ENCODE assay signal across 8 cellular contexts in the genomic region with DNA sequence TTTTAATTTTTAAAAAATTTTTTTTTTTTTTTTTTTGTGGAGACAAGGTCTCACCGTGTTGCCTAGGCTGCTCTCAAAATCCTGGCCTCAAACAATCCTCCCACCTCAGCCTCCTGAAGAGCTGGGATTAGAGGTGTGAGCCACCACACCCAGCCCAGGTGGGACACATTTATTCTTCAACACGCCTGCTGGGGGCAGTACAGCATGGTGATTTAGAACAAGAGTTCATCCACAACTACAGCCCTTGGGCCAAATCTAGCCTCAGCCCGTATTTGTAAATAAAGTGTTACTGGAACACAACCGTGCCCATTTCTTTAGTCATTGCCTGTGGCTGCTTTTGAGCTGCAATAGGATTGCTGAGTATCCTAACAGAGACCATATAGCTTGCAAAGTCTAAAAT.
DNase-seq lines count a peak whose midpoint lies in the region; ATAC-seq lines count a peak whose summit lies in the region.

No MANE protein-coding gene starts in this region.

- no peak for ATAC-seq in activated CD8-positive, alpha-beta T cell treated with anti-CD3 and anti-CD28 coated beads, Interleukin-2, amount 10 ng/mL, durations not matched to agents 7 days and 5 days
- ATAC-seq in GM18861 (IDR thresholded peaks at IDR 0.05; ENCODE audit: unreplicated experiment) = no peak
- ATAC-seq in GM21717 (IDR thresholded peaks at IDR 0.05; ENCODE audit: unreplicated experiment) = no peak
- ATAC-seq in GM18502 (IDR thresholded peaks at IDR 0.05; ENCODE audit: poor library complexity, unreplicated experiment) = no peak
- ATAC-seq in HG03280 (IDR thresholded peaks at IDR 0.05; ENCODE audit: unreplicated experiment) = no peak

- POLR2A ChIA-PET in activated CD8-positive, alpha-beta T cell treated with anti-CD3 and anti-CD28 coated beads, Interleukin-2, amount 10 ng/mL, durations not matched to agents 7 days and 5 days (lab: Charles Lee) = no interaction called here

- peaks cover 5% of the 10 kb centered on the region for H3K4me1 Mint-ChIP-seq in activated CD8-positive, alpha-beta T cell treated with anti-CD3 and anti-CD28 coated beads, Interleukin-2, amount 10 ng/mL, durations not matched to agents 7 days and 5 days (ENCODE audit: low read depth)

- H3K27ac Mint-ChIP-seq in activated CD8-positive, alpha-beta T cell treated with anti-CD3 and anti-CD28 coated beads, Interleukin-2, amount 10 ng/mL, durations not matched to agents 7 days and 5 days = no peak overlapping the region

- CTCF ChIA-PET in activated CD8-positive, alpha-beta T cell treated with anti-CD3 and anti-CD28 coated beads, Interleukin-2, amount 10 ng/mL, durations not matched to agents 7 days and 5 days (lab: Charles Lee) = interaction anchor here (1.0 kb wide), 1 partner anchor 11 kb away, joined by 3 read pairs; no protein-coding TSS in a partner anchor

- H3K4me3 Mint-ChIP-seq in activated CD8-positive, alpha-beta T cell treated with anti-CD3 and anti-CD28 coated beads, Interleukin-2, amount 10 ng/mL, durations not matched to agents 7 days and 5 days = no peak overlapping the region

- DNase-seq in EH (ENCODE audit: low read depth) = peak; percentile 33
- DNase-seq in HT1080 (ENCODE audit: low read depth) = peak; percentile 17
- peak; percentile 26 for DNase-seq in activated CD8-positive, alpha-beta T cell treated with anti-CD3 and anti-CD28 coated beads, Interleukin-2, amount 10 ng/mL, durations not matched to agents 7 days and 5 days
- DNase-seq in kidney tubule cell (ENCODE audit: low spot score) = peak; percentile 15

- no peaks in the 10 kb centered on the region for H3K27me3 Mint-ChIP-seq in activated CD8-positive, alpha-beta T cell treated with anti-CD3 and anti-CD28 coated beads, Interleukin-2, amount 10 ng/mL, durations not matched to agents 7 days and 5 days (ENCODE audit: low read depth)

- H3K36me3 Mint-ChIP-seq in activated CD8-positive, alpha-beta T cell treated with anti-CD3 and anti-CD28 coated beads, Interleukin-2, amount 10 ng/mL, durations not matched to agents 7 days and 5 days (ENCODE audit: low read depth) = peaks cover 2% of the 10 kb centered on the region

- no peaks in the 10 kb centered on the region for H3K9me3 Mint-ChIP-seq in activated CD8-positive, alpha-beta T cell treated with anti-CD3 and anti-CD28 coated beads, Interleukin-2, amount 10 ng/mL, durations not matched to agents 7 days and 5 days (ENCODE audit: insufficient read depth)
